In the genomic region with DNA sequence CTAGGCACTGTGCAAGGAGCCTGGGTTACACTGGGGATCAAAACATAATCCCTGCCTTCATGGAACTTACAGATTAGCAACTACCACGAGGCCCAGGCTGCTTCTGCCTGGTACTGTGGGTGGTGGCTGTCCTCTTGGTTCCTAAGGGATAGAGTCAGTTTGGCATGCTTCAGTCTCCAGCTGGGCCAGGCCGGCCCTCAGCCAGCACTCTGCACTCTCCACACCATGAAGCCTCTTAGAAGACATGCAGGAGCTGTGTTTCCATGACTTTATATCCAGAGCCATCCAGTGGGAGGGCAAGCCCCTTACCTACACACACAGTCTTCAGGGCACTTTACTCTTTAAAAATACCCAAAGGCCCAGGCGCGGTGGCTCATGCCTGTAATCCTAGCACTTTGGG, we compare ENCODE assay signal across 20 cellular contexts.
"Had no signal": no experiment of that assay in that cellular context is flagged by ENCODE, and none has a peak within 500 bp of the region (broad histone marks: within the 10 kb centered on the region; RNA-seq: fewer than 3 reads in every experiment).

No MANE protein-coding gene starts in this region.

- H3K4me3 Mint-ChIP-seq: activated T-cell treated with anti-CD3 and anti-CD28 coated beads, Interleukin-2, amount 50 U/mL, for 4 hours; naive thymus-derived CD8-positive, alpha-beta T cell; stimulated activated naive B cell treated with anti-CD40 and anti-IgM and Interleukin-4, amounts not matched to agents 10 μg/mL and 1 μg/mL and 100 μg/mL, for 72 hours had no signal

- ATAC-seq: activated T-cell treated with anti-CD3 and anti-CD28 coated beads, Interleukin-2, amount 50 U/mL, for 4 hours; naive thymus-derived CD8-positive, alpha-beta T cell; pancreas; stimulated activated naive B cell treated with anti-CD40 and anti-IgM and Interleukin-4, amounts not matched to agents 10 μg/mL and 1 μg/mL and 100 μg/mL, for 72 hours had no signal

- DNase-seq: activated CD4-positive, alpha-beta T cell treated with anti-CD3 and anti-CD28 coated beads, Interleukin-2, amount 50 U/mL, for 48 hours; activated effector memory CD4-positive, alpha-beta T cell treated with Interleukin-2 at 50 U/mL for 16 hours; activated naive CD4-positive, alpha-beta T cell treated with anti-CD3 and anti-CD28 coated beads, Interleukin-2, amount 50 U/mL, for 16 hours; activated T-cell treated with anti-CD3 and anti-CD28 coated beads, Interleukin-2, amount 50 U/mL, for 4 hours; cerebellar nuclear complex; effector CD8-positive, alpha-beta T cell; esophagus squamous epithelium; mesendoderm; naive thymus-derived CD8-positive, alpha-beta T cell; pancreas; spleen; stimulated activated CD4-positive, alpha-beta T cell treated with anti-CD3 and anti-CD28 coated beads, Interleukin-4, amount 100 ng/mL, for 4 hours; stimulated activated naive B cell treated with anti-CD40 and anti-IgM and Interleukin-4, amounts not matched to agents 10 μg/mL and 1 μg/mL and 100 μg/mL, for 72 hours; substantia nigra; SW 1271; T-helper 2 cell; tibial artery; WERI-Rb-1 had no signal

- H3K27me3 Mint-ChIP-seq: naive thymus-derived CD8-positive, alpha-beta T cell; stimulated activated naive B cell treated with anti-CD40 and anti-IgM and Interleukin-4, amounts not matched to agents 10 μg/mL and 1 μg/mL and 100 μg/mL, for 72 hours had no signal

- H3K36me3 ChIP-seq: breast epithelium, pancreas, uterus, WERI-Rb-1 had no signal

- H3K9me3 Mint-ChIP-seq: activated T-cell treated with anti-CD3 and anti-CD28 coated beads, Interleukin-2, amount 50 U/mL, for 4 hours; naive thymus-derived CD8-positive, alpha-beta T cell; stimulated activated naive B cell treated with anti-CD40 and anti-IgM and Interleukin-4, amounts not matched to agents 10 μg/mL and 1 μg/mL and 100 μg/mL, for 72 hours had no signal

- H3K4me1 ChIP-seq: breast epithelium, pancreas, spleen, tibial artery, uterus had no signal

- H3K27ac ChIP-seq: breast epithelium, esophagus squamous epithelium, pancreas, spleen, tibial artery, uterus, WERI-Rb-1 had no signal

- H3K27ac Mint-ChIP-seq: naive thymus-derived CD8-positive, alpha-beta T cell; stimulated activated naive B cell treated with anti-CD40 and anti-IgM and Interleukin-4, amounts not matched to agents 10 μg/mL and 1 μg/mL and 100 μg/mL, for 72 hours had no signal

- H3K4me3 ChIP-seq: breast epithelium, esophagus squamous epithelium, pancreas, spleen, tibial artery, uterus had no signal

- H3K27me3 ChIP-seq: breast epithelium, esophagus squamous epithelium, pancreas, spleen, tibial artery, uterus had no signal

- H3K9me3 ChIP-seq: breast epithelium, esophagus squamous epithelium, pancreas, spleen, tibial artery, uterus had no signal
